19 cellular contexts compared by ENCODE assay signal in genomic region chr19:15397236-15397635, GRCh38. TPM values are rescaled to one million over a fixed set of nuclear protein-coding genes. Genes with fewer than 3 reads are reported as not detected.
DNase-seq lines count a peak whose midpoint lies in the region; ATAC-seq and TF ChIP-seq lines count a peak whose summit lies in the region.
"Had no signal": no experiment of that assay in that cellular context is flagged by ENCODE, and none has a peak within 500 bp of the region (broad histone marks: within the 10 kb centered on the region; RNA-seq: fewer than 3 reads in every experiment).

No MANE protein-coding gene starts in this region.

- no peak overlapping the region for H3K27ac ChIP-seq in neural progenitor cell
- H3K27ac ChIP-seq: 22Rv1, PC-9, SJCRH30 had no signal

- peaks cover 1% of the 10 kb centered on the region for H3K4me1 Mint-ChIP-seq in activated CD4-positive, alpha-beta memory T cell treated with anti-CD3 and anti-CD28 coated beads, Interleukin-2, amount 10 ng/mL, durations not matched to agents 7 days and 5 days
- H3K4me1 Mint-ChIP-seq in activated CD4-positive, alpha-beta memory T cell treated with anti-CD3 and anti-CD28 coated beads for 36 hours (ENCODE audit: low read depth): no peaks in the 10 kb centered on the region
- H3K4me1 Mint-ChIP-seq in WTC11: no peaks in the 10 kb centered on the region
- no peaks in the 10 kb centered on the region for H3K4me1 Mint-ChIP-seq in neural progenitor cell
- H3K4me1 Mint-ChIP-seq in stimulated activated memory B cell treated with anti-CD40 and anti-IgM and Interleukin-4, amounts not matched to agents 10 μg/mL and 1 μg/mL and 100 μg/mL, for 72 hours: peaks cover 12% of the 10 kb centered on the region

- ATAC-seq in WTC11 (no peak), GM19328 (IDR thresholded peaks at IDR 0.05; ENCODE audit: unreplicated experiment) (no peak)
- no peak for ATAC-seq in stimulated activated memory B cell treated with anti-CD40 and anti-IgM and Interleukin-4, amounts not matched to agents 10 μg/mL and 1 μg/mL and 100 μg/mL, for 72 hours
- ATAC-seq: CD8-positive, alpha-beta T cell had no signal

- H3K27ac Mint-ChIP-seq in activated CD4-positive, alpha-beta memory T cell treated with anti-CD3 and anti-CD28 coated beads, Interleukin-2, amount 10 ng/mL, durations not matched to agents 7 days and 5 days: peak overlapping the region; percentile 21
- H3K27ac Mint-ChIP-seq in activated CD4-positive, alpha-beta memory T cell treated with anti-CD3 and anti-CD28 coated beads for 36 hours: no peak overlapping the region
- peak overlapping the region; percentile 32; the same call in 1 of the 2 replicates for H3K27ac Mint-ChIP-seq in WTC11
- H3K27ac Mint-ChIP-seq in neural progenitor cell: peak overlapping the region; percentile 19
- H3K27ac Mint-ChIP-seq in stimulated activated memory B cell treated with anti-CD40 and anti-IgM and Interleukin-4, amounts not matched to agents 10 μg/mL and 1 μg/mL and 100 μg/mL, for 72 hours: peak overlapping the region; percentile 57
- H3K27ac Mint-ChIP-seq: CD8-positive, alpha-beta T cell had no signal

- peaks cover 8% of the 10 kb centered on the region for H3F3A ChIP-seq in neural progenitor cell (ENCODE audit: low read depth)

- H3K27me3 Mint-ChIP-seq in activated CD4-positive, alpha-beta memory T cell treated with anti-CD3 and anti-CD28 coated beads, Interleukin-2, amount 10 ng/mL, durations not matched to agents 7 days and 5 days: no peaks in the 10 kb centered on the region
- no peaks in the 10 kb centered on the region for H3K27me3 Mint-ChIP-seq in activated CD4-positive, alpha-beta memory T cell treated with anti-CD3 and anti-CD28 coated beads for 36 hours
- H3K27me3 Mint-ChIP-seq in WTC11 (ENCODE audit: low read depth) (no peaks in the 10 kb centered on the region), neural progenitor cell (ENCODE audit: insufficient read depth, low read depth) (peaks cover 8% of the 10 kb centered on the region)
- H3K27me3 Mint-ChIP-seq in stimulated activated memory B cell treated with anti-CD40 and anti-IgM and Interleukin-4, amounts not matched to agents 10 μg/mL and 1 μg/mL and 100 μg/mL, for 72 hours: no peaks in the 10 kb centered on the region

- no peaks in the 10 kb centered on the region for H3K4me1 ChIP-seq in neural progenitor cell
- H3K4me1 ChIP-seq: SJCRH30 had no signal

- H3K27me3 ChIP-seq in neural progenitor cell: no peaks in the 10 kb centered on the region
- H3K27me3 ChIP-seq: SJCRH30 had no signal

- no peaks in the 10 kb centered on the region for H3K9me3 Mint-ChIP-seq in activated CD4-positive, alpha-beta memory T cell treated with anti-CD3 and anti-CD28 coated beads, Interleukin-2, amount 10 ng/mL, durations not matched to agents 7 days and 5 days
- H3K9me3 Mint-ChIP-seq in activated CD4-positive, alpha-beta memory T cell treated with anti-CD3 and anti-CD28 coated beads for 36 hours: no peaks in the 10 kb centered on the region
- H3K9me3 Mint-ChIP-seq in WTC11 (no peaks in the 10 kb centered on the region), neural progenitor cell (no peaks in the 10 kb centered on the region)
- no peaks in the 10 kb centered on the region for H3K9me3 Mint-ChIP-seq in stimulated activated memory B cell treated with anti-CD40 and anti-IgM and Interleukin-4, amounts not matched to agents 10 μg/mL and 1 μg/mL and 100 μg/mL, for 72 hours
- H3K9me3 Mint-ChIP-seq: CD8-positive, alpha-beta T cell had no signal

- peaks cover 8% of the 10 kb centered on the region for H3K36me3 ChIP-seq in neural progenitor cell

- POLR2A ChIA-PET in activated CD4-positive, alpha-beta memory T cell treated with anti-CD3 and anti-CD28 coated beads, Interleukin-2, amount 10 ng/mL, durations not matched to agents 7 days and 5 days (lab: Charles Lee): interaction anchor here (1.1 to 2.1 kb wide), 2 partner anchors 18 to 22 kb away, joined by 3 to 4 read pairs; partner anchors contain the start of genes AKAP8 and AKAP8L
- POLR2A ChIA-PET in activated CD4-positive, alpha-beta memory T cell treated with anti-CD3 and anti-CD28 coated beads for 36 hours (lab: Charles Lee): no interaction called here
- POLR2A ChIA-PET in WTC11 (lab: Charles Lee): no interaction called here

- peaks cover 45% of the 10 kb centered on the region for H4K20me1 ChIP-seq in neural progenitor cell (ENCODE audit: low read depth)

- DNase-seq in activated CD4-positive, alpha-beta memory T cell treated with anti-CD3 and anti-CD28 coated beads, Interleukin-2, amount 10 ng/mL, durations not matched to agents 7 days and 5 days: no peak
- DNase-seq in activated CD4-positive, alpha-beta memory T cell treated with anti-CD3 and anti-CD28 coated beads for 36 hours: no peak
- no peak for DNase-seq in WTC11 (ENCODE audit: low spot score)
- no peak for DNase-seq in neural progenitor cell (ENCODE audit: low spot score)
- DNase-seq in C1 segment of cervical spinal cord (lab: John Stamatoyannopoulos, UW): no peak
- no peak for DNase-seq in OCI-M2 (lab: John Stamatoyannopoulos, UW; ENCODE audit: unreplicated experiment)
- DNase-seq: Calu3; CD8-positive, alpha-beta T cell; GOT3; IMR-90; NCI-H1417 treated with DMSO at 0.1 percent for 48 hours; NCI-H187 treated with DMSO at 0.1 percent for 48 hours; NCI-H2227 treated with DMSO at 0.1 percent for 48 hours; NCI-H524; PC-9; SJCRH30 had no signal

- CTCF ChIA-PET in activated CD4-positive, alpha-beta memory T cell treated with anti-CD3 and anti-CD28 coated beads, Interleukin-2, amount 10 ng/mL, durations not matched to agents 7 days and 5 days (lab: Charles Lee): no interaction called here
- CTCF ChIA-PET in activated CD4-positive, alpha-beta memory T cell treated with anti-CD3 and anti-CD28 coated beads for 36 hours (lab: Charles Lee): no interaction called here
- CTCF ChIA-PET in WTC11 (lab: Charles Lee): no interaction called here

- no peak overlapping the region for H3K4me2 ChIP-seq in neural progenitor cell
- H3K4me2 ChIP-seq: PC-9 had no signal

- no peak overlapping the region for H2AFZ ChIP-seq in neural progenitor cell (replicated peaks)
- H2AFZ ChIP-seq: PC-9 had no signal

- no peaks in the 10 kb centered on the region for H3K9me3 ChIP-seq in neural progenitor cell (ENCODE audit: low read depth)
- H3K9me3 ChIP-seq: SJCRH30 had no signal

- intact Hi-C loops in activated CD4-positive, alpha-beta memory T cell treated with anti-CD3 and anti-CD28 coated beads for 36 hours (cut with micrococcal nuclease): no loop called here

- peaks cover 57% of the 10 kb centered on the region for H3K36me3 Mint-ChIP-seq in activated CD4-positive, alpha-beta memory T cell treated with anti-CD3 and anti-CD28 coated beads, Interleukin-2, amount 10 ng/mL, durations not matched to agents 7 days and 5 days (ENCODE audit: low read depth)
- peaks cover 37% of the 10 kb centered on the region for H3K36me3 Mint-ChIP-seq in activated CD4-positive, alpha-beta memory T cell treated with anti-CD3 and anti-CD28 coated beads for 36 hours
- peaks cover 65% of the 10 kb centered on the region for H3K36me3 Mint-ChIP-seq in WTC11
- H3K36me3 Mint-ChIP-seq in neural progenitor cell: peaks cover 40% of the 10 kb centered on the region
- H3K36me3 Mint-ChIP-seq in stimulated activated memory B cell treated with anti-CD40 and anti-IgM and Interleukin-4, amounts not matched to agents 10 μg/mL and 1 μg/mL and 100 μg/mL, for 72 hours: peaks cover 74% of the 10 kb centered on the region

- TF ChIP-seq CTCF in WTC11 (IDR thresholded peaks at IDR 0.05): no peak
- no peak for TF ChIP-seq CTCF in neural progenitor cell (IDR thresholded peaks at IDR 0.05)

- peaks cover 59% of the 10 kb centered on the region for H3K79me2 ChIP-seq in neural progenitor cell (ENCODE audit: low read depth)

- H3K9ac ChIP-seq in neural progenitor cell: no peak overlapping the region

- no peak overlapping the region for H3K4me3 Mint-ChIP-seq in activated CD4-positive, alpha-beta memory T cell treated with anti-CD3 and anti-CD28 coated beads, Interleukin-2, amount 10 ng/mL, durations not matched to agents 7 days and 5 days
- no peak overlapping the region for H3K4me3 Mint-ChIP-seq in activated CD4-positive, alpha-beta memory T cell treated with anti-CD3 and anti-CD28 coated beads for 36 hours
- H3K4me3 Mint-ChIP-seq in WTC11: no peak overlapping the region
- no peak overlapping the region for H3K4me3 Mint-ChIP-seq in neural progenitor cell
- no peak overlapping the region for H3K4me3 Mint-ChIP-seq in stimulated activated memory B cell treated with anti-CD40 and anti-IgM and Interleukin-4, amounts not matched to agents 10 μg/mL and 1 μg/mL and 100 μg/mL, for 72 hours
- H3K4me3 Mint-ChIP-seq: CD8-positive, alpha-beta T cell had no signal

- H3K4me3 ChIP-seq in neural progenitor cell: no peak overlapping the region
- H3K4me3 ChIP-seq: PC-9, SJCRH30 had no signal

TF ChIP-seq in WTC11, 78 proteins besides CTCF, POLR2A, EP300 and RAD21 (continues in another document):
- TF ChIP-seq CREM (CRISPR knock-in tag; IDR thresholded peaks at IDR 0.05) (no peak), KAT7 (CRISPR knock-in tag; IDR thresholded peaks at IDR 0.05; ENCODE audit: borderline replicate concordance) (no peak)

RNA-seq across cellular contexts. Expression of gene AKAP8, which starts 17.6 kb away (rescaled TPM):
- 10 to 100 TPM; 43.8 to 45.9 TPM for total RNA-seq in activated CD4-positive, alpha-beta memory T cell treated with anti-CD3 and anti-CD28 coated beads, Interleukin-2, amount 10 ng/mL, durations not matched to agents 7 days and 5 days
- 10 to 100 TPM; 31.5 to 37.2 TPM for total RNA-seq in activated CD4-positive, alpha-beta memory T cell treated with anti-CD3 and anti-CD28 coated beads for 36 hours
- total RNA-seq in WTC11 (2021): 49.1 to 65.9 TPM (median 51.3 TPM) in 3 replicates
- 20.1 and 23.7 TPM in 2 replicates for total RNA-seq in neural progenitor cell (ENCODE audit: low replicate concordance)

RNA-seq across cellular contexts. Expression of gene AKAP8L, which starts 21.6 kb away (rescaled TPM):
- total RNA-seq in activated CD4-positive, alpha-beta memory T cell treated with anti-CD3 and anti-CD28 coated beads, Interleukin-2, amount 10 ng/mL, durations not matched to agents 7 days and 5 days: 10 to 100 TPM; 96.3 to 98.2 TPM
- total RNA-seq in activated CD4-positive, alpha-beta memory T cell treated with anti-CD3 and anti-CD28 coated beads for 36 hours: 100 to 1,000 TPM in 1 of 2 experiments, 10 to 100 TPM in 1; 94.2 to 100 TPM
- 184 to 231 TPM (median 184 TPM) in 3 replicates for total RNA-seq in WTC11 (2021)
- 131 and 210 TPM in 2 replicates for total RNA-seq in neural progenitor cell (ENCODE audit: low replicate concordance)

RNA-seq across cellular contexts. Expression of gene WIZ, which starts 52.5 kb away (rescaled TPM):
- 10 to 100 TPM; 25.3 to 25.4 TPM for total RNA-seq in activated CD4-positive, alpha-beta memory T cell treated with anti-CD3 and anti-CD28 coated beads, Interleukin-2, amount 10 ng/mL, durations not matched to agents 7 days and 5 days
- 10 to 100 TPM; 18.2 to 21.4 TPM for total RNA-seq in activated CD4-positive, alpha-beta memory T cell treated with anti-CD3 and anti-CD28 coated beads for 36 hours
- total RNA-seq in WTC11 (2021) (37.6 to 43.9 TPM (median 40.6 TPM) in 3 replicates), neural progenitor cell (ENCODE audit: low replicate concordance) (9.1 and 30.3 TPM in 2 replicates)
